Comparison of ENCODE assay signal across 19 cellular contexts in genomic region chr1:209886219-209886536, GRCh38. TPM values are rescaled to one million over a fixed set of nuclear protein-coding genes. Genes with fewer than 3 reads are reported as not detected.
DNase-seq lines count a peak whose midpoint lies in the region; ATAC-seq and TF ChIP-seq lines count a peak whose summit lies in the region.
"Had no signal": no experiment of that assay in that cellular context is flagged by ENCODE, and none has a peak within 500 bp of the region (broad histone marks: within the 10 kb centered on the region; RNA-seq: fewer than 3 reads in every experiment).

No MANE protein-coding gene starts in this region.

- no peak for ATAC-seq in IMR-90 (ENCODE audit: low read depth)
- no peak for ATAC-seq in GM18907 (IDR thresholded peaks at IDR 0.05; ENCODE audit: unreplicated experiment)
- no peak for ATAC-seq in aorta (ENCODE audit: low FRiP score)
- ATAC-seq: left lung; right cardiac atrium; stimulated activated effector memory CD8-positive, alpha-beta T cell treated with anti-CD3 and anti-CD28 coated beads, Interleukin-12 subunit alpha, Interleukin-12 subunit beta, amount 100 ng/mL, for 72 hours; WTC11 had no signal

- dilution Hi-C loops in IMR-90 (cut with HindIII; ENCODE audit: low sequenced_read_pairs, unreplicated experiment) = no loop called here

- H3K9me3 ChIP-seq in IMR-90 (ENCODE audit: control insufficient read depth, insufficient read depth, low read length) (no peaks in the 10 kb centered on the region), mesenchymal stem cell (ENCODE audit: control insufficient read depth, low read length) (no peaks in the 10 kb centered on the region), aorta (ENCODE audit: control insufficient read depth, low read length) (no peaks in the 10 kb centered on the region)
- H3K9me3 ChIP-seq: left lung had no signal

- H3K4me1 ChIP-seq in IMR-90 (ENCODE audit: control insufficient read depth, insufficient read depth, low read length) = peaks cover 9% of the 10 kb centered on the region
- peaks cover 6% of the 10 kb centered on the region for H3K4me1 ChIP-seq in mesenchymal stem cell (ENCODE audit: control insufficient read depth, insufficient read depth, low read depth, low read length)
- no peaks in the 10 kb centered on the region for H3K4me1 ChIP-seq in aorta (ENCODE audit: control insufficient read depth in 1 of 2, insufficient read depth in 2 of 2, low read length in 2 of 2)

- peaks cover 8% of the 10 kb centered on the region for H3K9me1 ChIP-seq in IMR-90 (ENCODE audit: insufficient read depth, low read length)

- peak overlapping the region; percentile 14; the same call in 1 of the 2 replicates for H2BK120ac ChIP-seq in IMR-90 (ENCODE audit: low read depth, low read length)
- no peak overlapping the region for H2BK120ac ChIP-seq in mesenchymal stem cell (ENCODE audit: low read depth, low read length)

- peak; percentile 32; the same call in 1 of the 2 replicates for TF ChIP-seq CTCF in IMR-90 (conservative IDR thresholded peaks at IDR 0.05; ENCODE audit: low read depth, low read length)
- peak; percentile 52 for TF ChIP-seq CTCF in brain microvascular endothelial cell (IDR thresholded peaks at IDR 0.05; ENCODE audit: low read depth, low read length, missing control alignments)

- TF ChIP-seq RAD21 in IMR-90 (IDR thresholded peaks at IDR 0.05; ENCODE audit: low read length) = peak; percentile 25; the same call in 1 of the 2 replicates

- CTCF ChIA-PET in IMR-90 (lab: Yijun Ruan, JAX) = no interaction called here

- H4K20me1 ChIP-seq in IMR-90 (ENCODE audit: insufficient read depth, low read length) = no peaks in the 10 kb centered on the region

- intact Hi-C loops in IMR-90 (cut with micrococcal nuclease) = no loop called here
- intact Hi-C loops in aorta (cut with DNase I) = no loop called here

- no peak overlapping the region for H3K27ac ChIP-seq in IMR-90 (ENCODE audit: insufficient read depth, low read length)
- no peak overlapping the region for H3K27ac ChIP-seq in brain microvascular endothelial cell
- no peak overlapping the region for H3K27ac ChIP-seq in mesenchymal stem cell (ENCODE audit: low read length, poor library complexity, severe bottlenecking)
- no peak overlapping the region for H3K27ac ChIP-seq in aorta (ENCODE audit: low read depth in 1 of 2, low read length in 2 of 2)
- H3K27ac ChIP-seq: left lung had no signal

- no peak overlapping the region for H4K5ac ChIP-seq in IMR-90 (ENCODE audit: low read depth, low read length)

- H2BK5ac ChIP-seq in IMR-90 (ENCODE audit: low read depth, low read length, poor library complexity, severe bottlenecking) (no peak overlapping the region), mesenchymal stem cell (ENCODE audit: low read depth, low read length, poor library complexity, severe bottlenecking) (no peak overlapping the region)

- H3K4ac ChIP-seq in IMR-90 (ENCODE audit: low read depth, low read length) (0 out of 2 replicates have a peak overlapping the region, but pooled peaks have one; percentile 34), mesenchymal stem cell (ENCODE audit: low read depth in 1 of 2, low read length in 2 of 2) (no peak overlapping the region)

- POLR2A ChIA-PET in IMR-90 (lab: Charles Lee; ENCODE audit: unreplicated experiment) = no interaction called here

- H3K14ac ChIP-seq in IMR-90 (replicated peaks; ENCODE audit: low read depth, low read length) (no peak overlapping the region), mesenchymal stem cell (ENCODE audit: low read length in 2 of 2) (no peak overlapping the region)

- H3K4me2 ChIP-seq in IMR-90 (ENCODE audit: low read depth, low read length) (no peak overlapping the region), mesenchymal stem cell (ENCODE audit: low read length, poor library complexity, severe bottlenecking) (no peak overlapping the region)

- H3K4me3 ChIP-seq in IMR-90 (ENCODE audit: insufficient read depth, low read depth, low read length) (no peak overlapping the region), brain microvascular endothelial cell (ENCODE audit: low read depth, low read length) (no peak overlapping the region), mesenchymal stem cell (ENCODE audit: insufficient read depth in 1 of 2, low read depth in 1 of 2, low read length in 2 of 2) (no peak overlapping the region), aorta (ENCODE audit: low read length in 2 of 2) (no peak overlapping the region)
- H3K4me3 ChIP-seq: left lung had no signal

- H2BK20ac ChIP-seq in IMR-90 (ENCODE audit: low read depth, low read length) = peak overlapping the region; percentile 3; the same call in 1 of the 2 replicates

- H3K9ac ChIP-seq in IMR-90 (ENCODE audit: low read depth, low read length) (no peak overlapping the region), mesenchymal stem cell (ENCODE audit: low read length) (no peak overlapping the region)

- TF ChIP-seq POLR2A in IMR-90 (IDR thresholded peaks at IDR 0.05; ENCODE audit: low read depth, low read length) = no peak

- no peak overlapping the region for H2AK9ac ChIP-seq in IMR-90 (replicated peaks; ENCODE audit: low read depth, low read length, poor library complexity)

- H3K79me1 ChIP-seq in IMR-90 (ENCODE audit: low read depth in 1 of 2, low read length in 2 of 2) (no peaks in the 10 kb centered on the region), mesenchymal stem cell (replicated peaks; ENCODE audit: low read length, poor library complexity, severe bottlenecking) (no peaks in the 10 kb centered on the region)

- no CpG with 5 or more reads among the region's 1 CpG for WGBS in IMR-90 (ENCODE audit: extremely low coverage in 2 of 2, insufficient read length in 1 of 2), 2 experiments
- no CpG with 5 or more reads among the region's 1 CpG for WGBS in mesenchymal stem cell
- WGBS in aorta, 2 donors = 4 to 9% methylated on average over 1 of the region's 1 CpG

- H2BK12ac ChIP-seq in mesenchymal stem cell (ENCODE audit: low read length in 2 of 2) = peak overlapping the region in 1 of 2 experiments; percentile 62

- H3K56ac ChIP-seq in IMR-90 (ENCODE audit: extremely low read depth, insufficient read depth, low read length) = no peak overlapping the region

- H2AK5ac ChIP-seq in IMR-90 (ENCODE audit: low read depth, low read length) = no peak overlapping the region
- peak overlapping the region; percentile 39 for H2AK5ac ChIP-seq in mesenchymal stem cell (ENCODE audit: low read length, severe bottlenecking)

- no TSS peak for BruUV-seq in IMR-90 (replicated peaks; lab: Mats Ljungman, UMichigan)

- H2AFZ ChIP-seq in IMR-90 (replicated peaks; ENCODE audit: low read length, poor library complexity) (no peak overlapping the region), mesenchymal stem cell (ENCODE audit: low read depth, low read length) (no peak overlapping the region)

- H3K27me3 ChIP-seq in IMR-90 (ENCODE audit: control insufficient read depth, insufficient read depth, low read length) (no peaks in the 10 kb centered on the region), brain microvascular endothelial cell (replicated peaks) (no peaks in the 10 kb centered on the region), mesenchymal stem cell (ENCODE audit: control insufficient read depth in 1 of 2, insufficient read depth in 1 of 2, low read length in 2 of 2) (peaks cover 0 to 16% of the 10 kb centered on the region in 2 experiments), aorta (ENCODE audit: control insufficient read depth in 1 of 2, insufficient read depth in 2 of 2, low read length in 1 of 2) (no peaks in the 10 kb centered on the region)

- H3K23ac ChIP-seq in IMR-90 (ENCODE audit: low read depth, low read length) (no peak overlapping the region), mesenchymal stem cell (ENCODE audit: low read length in 2 of 2) (no peak overlapping the region)

- no peaks in the 10 kb centered on the region for H3K36me3 ChIP-seq in IMR-90 (ENCODE audit: control insufficient read depth, insufficient read depth, low read length)
- H3K36me3 ChIP-seq in brain microvascular endothelial cell (replicated peaks) = no peaks in the 10 kb centered on the region
- no peaks in the 10 kb centered on the region for H3K36me3 ChIP-seq in mesenchymal stem cell (ENCODE audit: control insufficient read depth in 1 of 2, insufficient read depth in 2 of 2, low read depth in 1 of 2, low read length in 2 of 2)
- no peaks in the 10 kb centered on the region for H3K36me3 ChIP-seq in aorta (ENCODE audit: control insufficient read depth in 1 of 2, insufficient read depth in 2 of 2, low read length in 1 of 2)
- H3K36me3 ChIP-seq: left lung had no signal

- no peak overlapping the region for H4K91ac ChIP-seq in IMR-90 (ENCODE audit: insufficient read depth, low read depth, low read length)
- H4K91ac ChIP-seq in mesenchymal stem cell (ENCODE audit: low read length) = no peak overlapping the region

- H2BK15ac ChIP-seq in IMR-90 (ENCODE audit: low read depth, low read length) = 0 out of 3 replicates have a peak overlapping the region, but pooled peaks have one; percentile 97
- H2BK15ac ChIP-seq in mesenchymal stem cell (ENCODE audit: low read depth, poor library complexity, severe bottlenecking) = no peak overlapping the region

- in situ Hi-C loops in IMR-90 (cut with MboI; ENCODE audit: low sequenced_read_pairs) (no loop called here), brain microvascular endothelial cell (cut with HindIII; ENCODE audit: low pct_ligation_motif_present, low sequenced_read_pairs) (no loop called here)

- no peak overlapping the region for H3K18ac ChIP-seq in IMR-90 (ENCODE audit: low read depth, low read length)
- no peak overlapping the region for H3K18ac ChIP-seq in mesenchymal stem cell (ENCODE audit: low read depth in 1 of 2, low read length in 2 of 2)

- no peak overlapping the region for H4K8ac ChIP-seq in IMR-90 (ENCODE audit: low read depth in 2 of 2, low read length in 2 of 2)
- H4K8ac ChIP-seq in mesenchymal stem cell (ENCODE audit: low read length) = no peak overlapping the region

- peak; percentile 39 for DNase-seq in COR-L47 (lab: John Stamatoyannopoulos, UW)
- DNase-seq in IMR-90 = no peak
- DNase-seq in brain microvascular endothelial cell = no peak
- DNase-seq in mesenchymal stem cell = no peak
- no peak for DNase-seq in activated CD4-positive, alpha-beta T cell treated with anti-CD3 and anti-CD28 coated beads, Interleukin-2, amount 50 U/mL, for 1 hour
- DNase-seq in aorta = no peak
- DNase-seq: activated CD8-positive, alpha-beta memory T cell treated with anti-CD3 and anti-CD28 coated beads, Interleukin-2, amount 50 U/mL, for 4 hours; activated naive CD4-positive, alpha-beta T cell treated with anti-CD3 and anti-CD28 coated beads, Interleukin-2, amount 10 ng/mL, durations not matched to agents 7 days and 5 days; caudate nucleus; hippocampal formation; Karpas-422; left lung; naive B cell; right cardiac atrium; stimulated activated CD4-positive, alpha-beta T cell treated with anti-CD3 and anti-CD28 coated beads, Interleukin-4, amount 100 ng/mL, for 4 hours; SW 1271 had no signal

RNA-seq across cellular contexts. Expression of gene SYT14, which starts 51.8 kb away (rescaled TPM):
- total RNA-seq in IMR-90 (2012; rRNA removed) (1.3 and 1.4 TPM in 2 replicates), aorta (not detected)
- polyA plus RNA-seq in IMR-90 (2012; rRNA removed) (0.14 and 0.16 TPM in 2 replicates), aorta (under 1 TPM in 1 of 2 donors, not detected in 1; 0.13 TPM)
- 0.01 and 0.12 TPM in 2 replicates for polyA plus RNA-seq in IMR-90 (2012; cell fraction: cytosol; rRNA removed)
- 0.02 and 0.19 TPM in 2 replicates for polyA plus RNA-seq in IMR-90 (2012; cell fraction: nucleus; rRNA removed; ENCODE audit: low replicate concordance)
- 0.19 TPM for polyA plus RNA-seq in mesenchymal stem cell (2013, experiment 1 of 2)
- polyA plus RNA-seq in mesenchymal stem cell (2013, experiment 2 of 2) = 0.21 TPM

RNA-seq across cellular contexts. Expression of gene UTP25, which starts 58.4 kb away (rescaled TPM):
- 17.2 and 17.4 TPM in 2 replicates for total RNA-seq in IMR-90 (2012; rRNA removed)
- 6.9 and 7.1 TPM in 2 replicates for polyA plus RNA-seq in IMR-90 (2012; rRNA removed)
- 1.6 and 1.8 TPM in 2 replicates for polyA plus RNA-seq in IMR-90 (2012; cell fraction: cytosol; rRNA removed)
- 3.3 and 10.9 TPM in 2 replicates for polyA plus RNA-seq in IMR-90 (2012; cell fraction: nucleus; rRNA removed; ENCODE audit: low replicate concordance)
- polyA plus RNA-seq in mesenchymal stem cell (2013, experiment 1 of 2) = 3.3 TPM
- 3.3 TPM for polyA plus RNA-seq in mesenchymal stem cell (2013, experiment 2 of 2)
- 1 to 10 TPM; 7.2 to 8.1 TPM for total RNA-seq in aorta
- polyA plus RNA-seq in aorta = 1 to 10 TPM in 1 of 2 donors, under 1 TPM in 1; 0.50 to 3.0 TPM
